ENCODE assay signal across 1 cellular context in the genomic region with DNA sequence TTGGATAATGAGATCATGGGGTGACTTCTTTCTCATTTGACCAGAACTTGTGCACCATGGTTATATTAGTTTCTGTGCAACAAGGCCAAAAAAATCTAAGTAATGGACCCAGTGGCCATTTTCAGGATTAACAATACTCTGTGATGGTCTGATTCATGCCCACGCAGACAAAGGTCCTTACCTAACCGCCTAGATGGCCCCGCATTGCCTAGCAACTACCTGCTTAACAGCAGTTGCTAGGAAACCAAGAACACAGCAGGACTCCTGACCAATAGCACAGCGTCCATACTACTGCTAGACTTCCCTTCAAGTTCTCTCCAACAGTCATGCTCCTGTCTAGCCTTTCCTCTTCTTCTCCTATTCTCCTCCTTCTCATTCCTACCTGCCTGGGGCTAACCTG.
TF ChIP-seq lines count a peak whose summit lies in the region.

No MANE protein-coding gene starts in this region.

TF ChIP-seq in WTC11, 78 proteins besides CTCF, POLR2A, EP300 and RAD21 (continued from another document):
- TF ChIP-seq ZBTB21 (CRISPR knock-in tag; IDR thresholded peaks at IDR 0.05; ENCODE audit: borderline replicate concordance) = no peak
